In the genomic region with DNA sequence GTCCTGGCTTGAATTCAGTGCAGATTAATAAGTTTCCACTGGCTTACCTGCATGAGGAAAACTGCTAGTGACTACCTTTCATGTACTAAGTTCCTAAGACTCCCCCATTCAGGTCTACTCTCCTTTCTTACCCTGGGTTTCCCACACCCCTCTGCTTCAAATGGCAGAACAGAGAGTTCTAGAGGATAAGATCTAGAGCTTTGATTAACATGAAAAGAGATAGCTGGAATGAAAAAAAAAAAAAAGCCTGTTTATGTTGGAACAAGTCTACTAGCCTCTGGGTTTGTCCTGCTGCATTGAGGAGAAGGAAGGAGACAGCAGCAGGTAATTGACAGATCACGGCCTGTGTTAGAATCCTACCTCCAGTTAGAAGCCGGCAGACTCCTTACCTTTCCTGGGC, we compare ENCODE assay signal across 19 cellular contexts.
"Had no signal": no experiment of that assay in that cellular context is flagged by ENCODE, and none has a peak within 500 bp of the region (broad histone marks: within the 10 kb centered on the region; RNA-seq: fewer than 3 reads in every experiment).

No MANE protein-coding gene starts in this region.

- H3K4me3 ChIP-seq: dorsolateral prefrontal cortex, heart right ventricle, spleen, testis, tibial nerve had no signal

- ATAC-seq: esophagus mucosa; heart right ventricle; left lobe of liver; natural killer cell treated with Interleukin-12 subunit alpha and Interleukin-12 subunit beta and Interleukin-15 and Interleukin-18, amount 100 ng/mL, for 72 hours; sciatic nerve; stimulated activated naive B cell treated with anti-CD40 and anti-IgM and Interleukin-4, amounts not matched to agents 10 μg/mL and 1 μg/mL and 100 μg/mL, for 72 hours; stimulated activated naive CD8-positive, alpha-beta T cell treated with anti-CD3 and anti-CD28 coated beads, Interleukin-15, amount 100 ng/mL, for 72 hours had no signal

- H3K9ac ChIP-seq: parathyroid adenoma had no signal

- H3K9me3 ChIP-seq: heart right ventricle, spleen, testis, tibial nerve had no signal

- H3K27ac ChIP-seq: dorsolateral prefrontal cortex, heart right ventricle, parathyroid adenoma, spleen, testis, tibial nerve had no signal

- H3K36me3 Mint-ChIP-seq: natural killer cell treated with Interleukin-12 subunit alpha and Interleukin-12 subunit beta and Interleukin-15 and Interleukin-18, amount 100 ng/mL, for 72 hours; stimulated activated naive B cell treated with anti-CD40 and anti-IgM and Interleukin-4, amounts not matched to agents 10 μg/mL and 1 μg/mL and 100 μg/mL, for 72 hours had no signal

- H3K9me3 Mint-ChIP-seq: natural killer cell treated with Interleukin-12 subunit alpha and Interleukin-12 subunit beta and Interleukin-15 and Interleukin-18, amount 100 ng/mL, for 72 hours; stimulated activated naive B cell treated with anti-CD40 and anti-IgM and Interleukin-4, amounts not matched to agents 10 μg/mL and 1 μg/mL and 100 μg/mL, for 72 hours; stimulated activated naive CD8-positive, alpha-beta T cell treated with anti-CD3 and anti-CD28 coated beads, Interleukin-15, amount 100 ng/mL, for 72 hours had no signal

- H3K36me3 ChIP-seq: heart right ventricle, spleen, tibial nerve had no signal

- H3K79me2 ChIP-seq: parathyroid adenoma had no signal

- H3K27ac Mint-ChIP-seq: natural killer cell treated with Interleukin-12 subunit alpha and Interleukin-12 subunit beta and Interleukin-15 and Interleukin-18, amount 100 ng/mL, for 72 hours; stimulated activated naive B cell treated with anti-CD40 and anti-IgM and Interleukin-4, amounts not matched to agents 10 μg/mL and 1 μg/mL and 100 μg/mL, for 72 hours; stimulated activated naive CD8-positive, alpha-beta T cell treated with anti-CD3 and anti-CD28 coated beads, Interleukin-15, amount 100 ng/mL, for 72 hours had no signal

- H3K4me3 Mint-ChIP-seq: natural killer cell treated with Interleukin-12 subunit alpha and Interleukin-12 subunit beta and Interleukin-15 and Interleukin-18, amount 100 ng/mL, for 72 hours; stimulated activated naive B cell treated with anti-CD40 and anti-IgM and Interleukin-4, amounts not matched to agents 10 μg/mL and 1 μg/mL and 100 μg/mL, for 72 hours; stimulated activated naive CD8-positive, alpha-beta T cell treated with anti-CD3 and anti-CD28 coated beads, Interleukin-15, amount 100 ng/mL, for 72 hours had no signal

- DNase-seq: cortex of kidney; dorsolateral prefrontal cortex; effector CD8-positive, alpha-beta T cell; heart right ventricle; hypothalamus; midbrain; spleen; stimulated activated CD4-positive, alpha-beta T cell treated with anti-CD3 and anti-CD28 coated beads, Interleukin-15, amount 100 ng/mL, for 24 hours; stimulated activated CD4-positive, alpha-beta T cell treated with anti-CD3 and anti-CD28 coated beads, Interleukin-1b, Interleukin-23, amount 100 ng/mL, for 48 hours; stimulated activated CD4-positive, alpha-beta T cell treated with anti-CD3 and anti-CD28 coated beads, Interleukin-4, amount 100 ng/mL, for 4 hours; stimulated activated naive B cell treated with anti-CD40 and anti-IgM and Interleukin-4, amounts not matched to agents 10 μg/mL and 1 μg/mL and 100 μg/mL, for 72 hours; stimulated activated naive CD8-positive, alpha-beta T cell treated with anti-CD3 and anti-CD28 coated beads, Interleukin-15, amount 100 ng/mL, for 72 hours; testis had no signal

- H3K4me1 ChIP-seq: parathyroid adenoma, spleen, testis, tibial nerve had no signal

- H3K27me3 ChIP-seq: dorsolateral prefrontal cortex, heart right ventricle, spleen, testis, tibial nerve had no signal

- H3K4me1 Mint-ChIP-seq: stimulated activated naive B cell treated with anti-CD40 and anti-IgM and Interleukin-4, amounts not matched to agents 10 μg/mL and 1 μg/mL and 100 μg/mL, for 72 hours; stimulated activated naive CD8-positive, alpha-beta T cell treated with anti-CD3 and anti-CD28 coated beads, Interleukin-15, amount 100 ng/mL, for 72 hours had no signal

- H3K27me3 Mint-ChIP-seq: stimulated activated naive B cell treated with anti-CD40 and anti-IgM and Interleukin-4, amounts not matched to agents 10 μg/mL and 1 μg/mL and 100 μg/mL, for 72 hours; stimulated activated naive CD8-positive, alpha-beta T cell treated with anti-CD3 and anti-CD28 coated beads, Interleukin-15, amount 100 ng/mL, for 72 hours had no signal
